ENCODE assay signal across 9 cellular contexts in genomic region chr6:106084973-106085686, GRCh38. TPM values are rescaled to one million over a fixed set of nuclear protein-coding genes. Genes with fewer than 3 reads are reported as not detected.
DNase-seq lines count a peak whose midpoint lies in the region; ATAC-seq and TF ChIP-seq lines count a peak whose summit lies in the region.
"Had no signal": no experiment of that assay in that cellular context is flagged by ENCODE, and none has a peak within 500 bp of the region (broad histone marks: within the 10 kb centered on the region; RNA-seq: fewer than 3 reads in every experiment).

No MANE protein-coding gene starts in this region.

- in situ Hi-C loops in mammary epithelial cell (cut with MboI; ENCODE audit: low sequenced_read_pairs in 2 of 2): loop anchor here in 1 of 2 donors (10.0 to 25.0 kb wide), 3 partner anchors 348 to 648 kb away; no protein-coding TSS in a partner anchor

- TF ChIP-seq CTCF in mammary epithelial cell (conservative IDR thresholded peaks at IDR 0.05 in 1 of 2, IDR thresholded peaks at IDR 0.05 in 1 of 2; ENCODE audit: extremely low read depth in 1 of 2, insufficient read depth in 1 of 2, low read depth in 1 of 2, low read length in 2 of 2) (no peak), mucosa of descending colon (IDR thresholded peaks at IDR 0.05) (no peak)

- H3K9me3 ChIP-seq in mammary epithelial cell (replicated peaks; ENCODE audit: insufficient read depth, low read length): no peaks in the 10 kb centered on the region
- no peaks in the 10 kb centered on the region for H3K9me3 ChIP-seq in mucosa of descending colon

- peak overlapping the region; percentile 86 for H3K27ac ChIP-seq in mammary epithelial cell (ENCODE audit: insufficient read depth, low read depth, low read length)
- H3K27ac ChIP-seq: cardiac muscle cell had no signal

- H3K4me3 ChIP-seq in Jurkat, Clone E6-1 (ENCODE audit: low read length): peak overlapping the region; percentile 53; the same call in 1 of the 2 replicates
- H3K4me3 ChIP-seq in mammary epithelial cell (replicated peaks in 1 of 3; ENCODE audit: insufficient read depth in 1 of 3, low read depth in 2 of 3, low read length in 3 of 3) (peak overlapping the region; percentile 63 to 79 (median 73)), mucosa of descending colon (no peak overlapping the region)

- DNase-seq in CD1c-positive myeloid dendritic cell (ENCODE audit: extremely low spot score): peak; percentile 63
- DNase-seq in Jurkat, Clone E6-1 (ENCODE audit: low read depth, low spot score): no peak
- peak; percentile 51 for DNase-seq in mammary epithelial cell
- DNase-seq in mucosa of descending colon: no peak
- DNase-seq in COR-L47 (lab: John Stamatoyannopoulos, UW): no peak
- DNase-seq in iPS-NIHi11 (ENCODE audit: low spot score): no peak
- no peak for DNase-seq in GDM1 (lab: John Stamatoyannopoulos, UW)

- CTCF ChIA-PET in mammary epithelial cell (lab: Charles Lee; ENCODE audit: low non-redundant PET): no interaction called here

- H4K20me1 ChIP-seq in mammary epithelial cell (ENCODE audit: insufficient read depth, low read length): no peaks in the 10 kb centered on the region

- H3K9ac ChIP-seq in mammary epithelial cell (ENCODE audit: insufficient read depth, low read length): peak overlapping the region; percentile 85

- BruUV-seq in mammary epithelial cell (replicated peaks; lab: Mats Ljungman, UMichigan): no TSS peak

- 32% methylated on average over 7 of the region's 7 CpGs for WGBS in mammary epithelial cell (ENCODE audit: low coverage, missing lambda C conversion rate)

- dilution Hi-C loops in mammary epithelial cell (cut with HindIII; ENCODE audit: low sequenced_read_pairs): no loop called here

- H3K4me1 ChIP-seq in mammary epithelial cell (ENCODE audit: insufficient read depth, low read length): peaks cover 37% of the 10 kb centered on the region
- H3K4me1 ChIP-seq in mucosa of descending colon (ENCODE audit: low read depth): no peaks in the 10 kb centered on the region

- H3K79me2 ChIP-seq in mammary epithelial cell (ENCODE audit: insufficient read depth, low read length): peaks cover 33% of the 10 kb centered on the region

- peak; percentile 19 for ATAC-seq in mucosa of descending colon
- no peak for ATAC-seq in HG03139 (IDR thresholded peaks at IDR 0.05; ENCODE audit: unreplicated experiment)

- no peaks in the 10 kb centered on the region for H3K27me3 ChIP-seq in mammary epithelial cell (ENCODE audit: insufficient read depth, low read length)

- H2AFZ ChIP-seq in mammary epithelial cell (ENCODE audit: low read depth, low read length): peak overlapping the region; percentile 73

- H3K36me3 ChIP-seq in mammary epithelial cell (ENCODE audit: insufficient read depth, low read length) (no peaks in the 10 kb centered on the region), mucosa of descending colon (ENCODE audit: low read depth) (no peaks in the 10 kb centered on the region)
- H3K36me3 ChIP-seq: cardiac muscle cell had no signal

- intact Hi-C loops in mammary epithelial cell (cut with micrococcal nuclease): loop anchor here (1.0 to 10.0 kb wide), 6 partner anchors 22 to 990 kb away; no protein-coding TSS in a partner anchor
- intact Hi-C loops in mucosa of descending colon (cut with DNase I, micrococcal nuclease): loop anchor here (5.0 to 10.0 kb wide), 2 partner anchors 90 to 603 kb away; no protein-coding TSS in a partner anchor

- peak overlapping the region; percentile 88 for H3K4me2 ChIP-seq in mammary epithelial cell (ENCODE audit: insufficient read depth, low read depth, low read length)

RNA-seq across cellular contexts. Expression of gene PRDM1, which starts 1.0 kb away (rescaled TPM):
- 0.49 TPM for polyA plus RNA-seq in Jurkat, Clone E6-1 (2012; ENCODE audit: insufficient read depth, insufficient read length)
- 10 to 100 TPM in 1 of 2 donors, 1 to 10 TPM in 1; 5.7 to 17.7 TPM for total RNA-seq in mammary epithelial cell
- polyA plus RNA-seq in mammary epithelial cell: 3.2 TPM
- 20.5 TPM for polyA minus RNA-seq in mammary epithelial cell
- 10 to 100 TPM; 10.5 to 30.7 (median 23.4) TPM for total RNA-seq in mucosa of descending colon

Comparison
In these comparisons a context has a peak if more than half of its experiments do, and no peak if none do; other contexts are left out.
1. DNase-seq: peak in CD1c-positive myeloid dendritic cell (single experiment) and mammary epithelial cell (single experiment); none in Jurkat, Clone E6-1 (single experiment), mucosa of descending colon (0 of 3), COR-L47 (single experiment), iPS-NIHi11 (single experiment) and GDM1 (single experiment).